ENCODE assay signal across 8 cellular contexts in the genomic region with DNA sequence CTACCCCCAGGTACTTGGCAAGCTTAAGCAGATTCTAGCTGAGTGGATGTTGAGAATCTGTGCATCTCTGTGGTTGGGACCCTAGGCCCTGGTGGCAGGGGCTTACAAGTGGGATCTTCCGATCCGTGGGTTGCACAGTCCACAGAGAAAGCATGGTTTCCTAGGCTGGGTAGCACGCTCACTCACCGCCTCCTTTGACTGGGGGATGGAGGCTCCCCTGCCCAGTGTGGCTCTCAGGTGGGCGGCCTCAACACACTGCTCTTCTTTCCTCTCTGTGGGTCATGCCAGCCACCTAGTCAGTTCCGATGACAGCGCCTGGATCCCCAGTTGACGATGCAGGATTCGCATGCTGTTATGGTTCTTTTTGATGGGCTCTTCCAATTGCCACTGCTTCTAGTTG.
"Had no signal": no experiment of that assay in that cellular context is flagged by ENCODE, and none has a peak within 500 bp of the region (broad histone marks: within the 10 kb centered on the region; RNA-seq: fewer than 3 reads in every experiment).

No MANE protein-coding gene starts in this region.

- H2AFZ ChIP-seq: GM23248 had no signal

- ATAC-seq: HepG2, K562 had no signal

- H3K9ac ChIP-seq: GM23248 had no signal

- H3K4me3 ChIP-seq: GM23248, K562 had no signal

- H3K27ac ChIP-seq: GM23248, HL-60 had no signal

- DNase-seq: GM23248, GOT3, H7, HCEC 1CT, KG1 had no signal
